In genomic region chr12:47867496-47867941, GRCh38 we compare ENCODE assay signal across 9 cellular contexts. TPM values are rescaled to one million over a fixed set of nuclear protein-coding genes. Genes with fewer than 3 reads are reported as not detected.
DNase-seq lines count a peak whose midpoint lies in the region; ATAC-seq and FAIRE-seq lines count a peak whose summit lies in the region.
"Had no signal": no experiment of that assay in that cellular context is flagged by ENCODE, and none has a peak within 500 bp of the region (broad histone marks: within the 10 kb centered on the region; RNA-seq: fewer than 3 reads in every experiment).

No MANE protein-coding gene starts in this region.

- H3K4me3 Mint-ChIP-seq in CD4-positive, CD25-positive, alpha-beta regulatory T cell, result no peak overlapping the region

- no peaks in the 10 kb centered on the region for H3K36me3 Mint-ChIP-seq in CD4-positive, CD25-positive, alpha-beta regulatory T cell

- WGBS in small intestine, 3 donors, result 64 to 84% (median 68%) methylated on average over 4 of the region's 4 CpGs

- no peaks in the 10 kb centered on the region for H3K9me3 Mint-ChIP-seq in CD4-positive, CD25-positive, alpha-beta regulatory T cell

- H3K27me3 ChIP-seq in CD4-positive, CD25-positive, alpha-beta regulatory T cell (ENCODE audit: control insufficient read depth, insufficient read depth, low read length), result no peaks in the 10 kb centered on the region
- no peaks in the 10 kb centered on the region for H3K27me3 ChIP-seq in small intestine (ENCODE audit: control insufficient read depth in 2 of 2, insufficient read depth in 2 of 2, low read length in 2 of 2)

- H3K4me3 ChIP-seq in CD4-positive, CD25-positive, alpha-beta regulatory T cell (ENCODE audit: low read depth, low read length), result no peak overlapping the region
- no peak overlapping the region for H3K4me3 ChIP-seq in small intestine (ENCODE audit: low read depth in 1 of 2, low read length in 2 of 2)

- ATAC-seq in CD4-positive, CD25-positive, alpha-beta regulatory T cell (ENCODE audit: low read depth in 2 of 2), result peak; percentile 49 to 65
- ATAC-seq in HG02981 (IDR thresholded peaks at IDR 0.05; ENCODE audit: unreplicated experiment) (no peak), GM19452 (IDR thresholded peaks at IDR 0.05; ENCODE audit: unreplicated experiment) (no peak)

- H3K4me1 ChIP-seq in CD4-positive, CD25-positive, alpha-beta regulatory T cell (ENCODE audit: control insufficient read depth, insufficient read depth, low read length, poor library complexity, severe bottlenecking), result no peaks in the 10 kb centered on the region
- H3K4me1 ChIP-seq in small intestine (ENCODE audit: control insufficient read depth in 2 of 2, insufficient read depth in 1 of 2, low read depth in 1 of 2, low read length in 1 of 2), result peaks cover 0 to 4% of the 10 kb centered on the region in 2 donors

- no peaks in the 10 kb centered on the region for H3K9me3 ChIP-seq in CD4-positive, CD25-positive, alpha-beta regulatory T cell (ENCODE audit: control insufficient read depth in 2 of 2, low read length in 2 of 2)
- no peaks in the 10 kb centered on the region for H3K9me3 ChIP-seq in small intestine (ENCODE audit: control insufficient read depth, low read depth)

- no peaks in the 10 kb centered on the region for H3K27me3 Mint-ChIP-seq in CD4-positive, CD25-positive, alpha-beta regulatory T cell

- peak in 1 of 3 donors; percentile 78 for DNase-seq in CD4-positive, CD25-positive, alpha-beta regulatory T cell
- DNase-seq in M059J (ENCODE audit: low read depth) (peak; percentile 77), amniotic stem cell (lab: John Stamatoyannopoulos, UW) (peak; percentile 24), non-pigmented ciliary epithelial cell (ENCODE audit: low read depth) (peak; percentile 71), small intestine (no peak), NOMO-1 treated with DMSO at 0.1 percent for 48 hours (lab: John Stamatoyannopoulos, UW; ENCODE audit: unreplicated experiment) (no peak)
- DNase-seq: NCI-H510A treated with DMSO at 0.1 percent for 48 hours had no signal

- H3K27ac ChIP-seq in CD4-positive, CD25-positive, alpha-beta regulatory T cell (ENCODE audit: insufficient read depth, low read length, poor library complexity, severe bottlenecking), result no peak overlapping the region
- H3K27ac ChIP-seq in small intestine (ENCODE audit: low read depth in 1 of 2, low read length in 1 of 2), result peak overlapping the region in 1 of 2 donors; percentile 51

- H3K36me3 ChIP-seq in CD4-positive, CD25-positive, alpha-beta regulatory T cell (ENCODE audit: control insufficient read depth, insufficient read depth, low read length), result no peaks in the 10 kb centered on the region
- H3K36me3 ChIP-seq in small intestine (ENCODE audit: control insufficient read depth in 2 of 2, insufficient read depth in 2 of 2, low read length in 2 of 2), result peaks cover 5 to 18% of the 10 kb centered on the region in 2 donors

- H3K4me1 Mint-ChIP-seq in CD4-positive, CD25-positive, alpha-beta regulatory T cell, result peaks cover 0 to 10% (median 1%) of the 10 kb centered on the region in 4 donors

- no peak for FAIRE-seq in small intestine (lab: Jason Lieb, UNC)

- H3K27ac Mint-ChIP-seq in CD4-positive, CD25-positive, alpha-beta regulatory T cell, result peak overlapping the region in 1 of 3 donors; percentile 56

RNA-seq across cellular contexts. Expression of gene VDR, which starts 37.3 kb away (rescaled TPM):
- 2.9 TPM for total RNA-seq in CD4-positive, CD25-positive, alpha-beta regulatory T cell
- 1 to 10 TPM; 1.6 to 4.5 (median 2.5) TPM for polyA plus RNA-seq in CD4-positive, CD25-positive, alpha-beta regulatory T cell
- 5.1 and 9.3 TPM in 2 replicates for total RNA-seq in M059J (2014; rRNA removed; shearing (Covaris generic))
- 10 to 100 TPM; 36.7 to 61.0 (median 47.0) TPM for polyA plus RNA-seq in small intestine

RNA-seq across cellular contexts. Expression of gene HDAC7, which starts 47.8 kb away (rescaled TPM):
- 163 TPM for total RNA-seq in CD4-positive, CD25-positive, alpha-beta regulatory T cell
- polyA plus RNA-seq in CD4-positive, CD25-positive, alpha-beta regulatory T cell, result 10 to 100 TPM; 14.0 to 15.4 (median 15.3) TPM
- 22.8 and 26.1 TPM in 2 replicates for total RNA-seq in M059J (2014; rRNA removed; shearing (Covaris generic))
- polyA plus RNA-seq in small intestine, result 10 to 100 TPM in 1 of 3 donors, 1 to 10 TPM in 2; 2.2 to 30.3 (median 6.2) TPM

Comparison
In these comparisons a context has a peak if more than half of its experiments do, and no peak if none do; other contexts are left out.
1. ATAC-seq: peak in CD4-positive, CD25-positive, alpha-beta regulatory T cell (2 of 2); none in HG02981 (single experiment) and GM19452 (single experiment).
2. DNase-seq: peak in M059J (single experiment), amniotic stem cell (single experiment) and non-pigmented ciliary epithelial cell (single experiment); none in small intestine (single experiment) and NOMO-1 treated with DMSO at 0.1 percent for 48 hours (single experiment).